2 cellular contexts compared by ENCODE assay signal in genomic region chr17:19093684-19094075, GRCh38. TPM values are rescaled to one million over a fixed set of nuclear protein-coding genes. Genes with fewer than 3 reads are reported as not detected.
"Had no signal": no experiment of that assay in that cellular context is flagged by ENCODE, and none has a peak within 500 bp of the region (broad histone marks: within the 10 kb centered on the region; RNA-seq: fewer than 3 reads in every experiment).

No MANE protein-coding gene starts in this region.

RNA-seq across cellular contexts. Expression of gene GRAPL, which starts 33.7 kb away (rescaled TPM):
- total RNA-seq: SK-MEL-5, smooth muscle cell had no signal
- polyA plus RNA-seq: smooth muscle cell had no signal

RNA-seq across cellular contexts. Expression of gene GRAP, which starts 46.9 kb away (rescaled TPM):
- total RNA-seq: smooth muscle cell had no signal
